13 cellular contexts compared by ENCODE assay signal in genomic region chr9:36147441-36148175, GRCh38. TPM values are rescaled to one million over a fixed set of nuclear protein-coding genes. Genes with fewer than 3 reads are reported as not detected.
A peak's percentile ranks its signal among the peaks of the same experiment; 100 is the strongest.
DNase-seq lines count a peak whose midpoint lies in the region; ATAC-seq lines count a peak whose summit lies in the region.
"Had no signal": no experiment of that assay in that cellular context is flagged by ENCODE, and none has a peak within 500 bp of the region (broad histone marks: within the 10 kb centered on the region; RNA-seq: fewer than 3 reads in every experiment).

No MANE protein-coding gene starts in this region.

- H3K27ac Mint-ChIP-seq in T-helper 2 cell treated with Interferon-gamma antibody and Interleukin-4, amounts not matched to agents 5 μg/mL and 100 μg/mL, for 36 hours: peak overlapping the region; percentile 65
- H3K27ac Mint-ChIP-seq in T-cell: peak overlapping the region; percentile 90 to 99
- H3K27ac Mint-ChIP-seq in immature natural killer cell: peak overlapping the region; percentile 73 to 99 (median 85)
- peak overlapping the region; percentile 98 for H3K27ac Mint-ChIP-seq in stimulated activated memory B cell treated with anti-CD40 and anti-IgM and Interleukin-4, amounts not matched to agents 10 μg/mL and 1 μg/mL and 100 μg/mL, for 72 hours

- POLR2A ChIA-PET in T-cell (lab: Charles Lee): interaction anchor here in 1 of 2 donors (0.5 kb wide), 1 partner anchor 205 kb away, joined by 5 read pairs; no protein-coding TSS in a partner anchor

- peaks cover 18% of the 10 kb centered on the region for H3K9me3 Mint-ChIP-seq in T-helper 2 cell treated with Interferon-gamma antibody and Interleukin-4, amounts not matched to agents 5 μg/mL and 100 μg/mL, for 36 hours
- peaks cover 6 to 13% (median 11%) of the 10 kb centered on the region in 3 donors for H3K9me3 Mint-ChIP-seq in T-cell
- H3K9me3 Mint-ChIP-seq in immature natural killer cell: peaks cover 0 to 3% (median 0%) of the 10 kb centered on the region in 6 donors
- peaks cover 6% of the 10 kb centered on the region for H3K9me3 Mint-ChIP-seq in stimulated activated memory B cell treated with anti-CD40 and anti-IgM and Interleukin-4, amounts not matched to agents 10 μg/mL and 1 μg/mL and 100 μg/mL, for 72 hours

- peak overlapping the region; percentile 46 for H3K4me3 Mint-ChIP-seq in T-helper 2 cell treated with Interferon-gamma antibody and Interleukin-4, amounts not matched to agents 5 μg/mL and 100 μg/mL, for 36 hours
- H3K4me3 Mint-ChIP-seq in T-cell (peak overlapping the region in 1 of 3 donors; percentile 19), immature natural killer cell (peak overlapping the region; percentile 46 to 71 (median 63))
- no peak overlapping the region for H3K4me3 Mint-ChIP-seq in stimulated activated memory B cell treated with anti-CD40 and anti-IgM and Interleukin-4, amounts not matched to agents 10 μg/mL and 1 μg/mL and 100 μg/mL, for 72 hours
- H3K4me3 Mint-ChIP-seq: H9 had no signal

- peaks cover 71% of the 10 kb centered on the region for H3K36me3 Mint-ChIP-seq in T-helper 2 cell treated with Interferon-gamma antibody and Interleukin-4, amounts not matched to agents 5 μg/mL and 100 μg/mL, for 36 hours (ENCODE audit: low read depth)
- H3K36me3 Mint-ChIP-seq in T-cell (peaks cover 21% of the 10 kb centered on the region), immature natural killer cell (peaks cover 23 to 46% (median 35%) of the 10 kb centered on the region in 3 donors)
- H3K36me3 Mint-ChIP-seq in stimulated activated memory B cell treated with anti-CD40 and anti-IgM and Interleukin-4, amounts not matched to agents 10 μg/mL and 1 μg/mL and 100 μg/mL, for 72 hours: peaks cover 22% of the 10 kb centered on the region

- CTCF ChIA-PET in T-cell (lab: Charles Lee): interaction anchor here (0.5 to 1.6 kb wide), 3 partner anchors 43 to 610 kb away, joined by 3 to 7 read pairs (median 7); partner anchors contain the start of gene CLTA (in 1 of the 2)

- no peak for DNase-seq in T-helper 2 cell treated with Interferon-gamma antibody and Interleukin-4, amounts not matched to agents 5 μg/mL and 100 μg/mL, for 36 hours (ENCODE audit: low spot score)
- DNase-seq in T-helper 2 cell (no peak), T-cell (no peak), immature natural killer cell (no peak), glomerular visceral epithelial cell (ENCODE audit: extremely low spot score) (no peak), AG20443 (ENCODE audit: low spot score) (no peak), mucosa of gallbladder (ENCODE audit: low spot score) (no peak)
- DNase-seq: H9; NCI-H2081 treated with DMSO at 0.1 percent for 48 hours; NK-92 treated with Interleukin-12 subunit alpha and Interleukin-12 subunit beta, amount 100 ng/mL, for 24 hours had no signal

- ATAC-seq in T-cell (replicated peaks in 1 of 4): no peak
- no peak for ATAC-seq in stimulated activated memory B cell treated with anti-CD40 and anti-IgM and Interleukin-4, amounts not matched to agents 10 μg/mL and 1 μg/mL and 100 μg/mL, for 72 hours

- no peaks in the 10 kb centered on the region for H3K27me3 Mint-ChIP-seq in T-helper 2 cell treated with Interferon-gamma antibody and Interleukin-4, amounts not matched to agents 5 μg/mL and 100 μg/mL, for 36 hours (ENCODE audit: low read depth)
- H3K27me3 Mint-ChIP-seq in T-cell (no peaks in the 10 kb centered on the region), immature natural killer cell (ENCODE audit: low read depth in 3 of 3) (peaks cover 16 to 20% (median 18%) of the 10 kb centered on the region in 3 donors)
- H3K27me3 Mint-ChIP-seq in stimulated activated memory B cell treated with anti-CD40 and anti-IgM and Interleukin-4, amounts not matched to agents 10 μg/mL and 1 μg/mL and 100 μg/mL, for 72 hours: no peaks in the 10 kb centered on the region

- H3K4me1 Mint-ChIP-seq in T-helper 2 cell treated with Interferon-gamma antibody and Interleukin-4, amounts not matched to agents 5 μg/mL and 100 μg/mL, for 36 hours (ENCODE audit: low read depth): peaks cover 79% of the 10 kb centered on the region
- H3K4me1 Mint-ChIP-seq in T-cell: peaks cover 77 to 95% (median 92%) of the 10 kb centered on the region in 3 donors
- peaks cover 93 to 99% of the 10 kb centered on the region in 2 donors for H3K4me1 Mint-ChIP-seq in immature natural killer cell
- H3K4me1 Mint-ChIP-seq in stimulated activated memory B cell treated with anti-CD40 and anti-IgM and Interleukin-4, amounts not matched to agents 10 μg/mL and 1 μg/mL and 100 μg/mL, for 72 hours: peaks cover 75% of the 10 kb centered on the region

RNA-seq across cellular contexts. Expression of gene GLIPR2, which starts 11.1 kb away (rescaled TPM):
- total RNA-seq in T-cell: 10 to 100 TPM; 25.6 to 37.8 (median 28.7) TPM
- 100 to 1,000 TPM; 327 to 486 (median 374) TPM for polyA plus RNA-seq in immature natural killer cell
- 17.0 TPM for total RNA-seq in mucosa of gallbladder

RNA-seq across cellular contexts. Expression of gene CCIN, which starts 21.6 kb away (rescaled TPM):
- total RNA-seq in T-cell: under 1 TPM in 3 of 5 donors, not detected in 2; 0.13 to 0.84 (median 0.68) TPM
- polyA plus RNA-seq in immature natural killer cell: under 1 TPM in 1 of 3 donors, not detected in 2; 0.43 TPM
- total RNA-seq in mucosa of gallbladder: 0.12 TPM
- total RNA-seq: H9, kidney epithelial cell, sciatic nerve had no signal

RNA-seq across cellular contexts. Expression of gene CLTA, which starts 43.1 kb away (rescaled TPM):
- total RNA-seq in T-cell: 10 to 100 TPM; 40.2 to 79.0 (median 70.0) TPM
- 100 to 1,000 TPM in 1 of 3 donors, 10 to 100 TPM in 2; 62.2 to 121 (median 89.0) TPM for polyA plus RNA-seq in immature natural killer cell
- 185 TPM for total RNA-seq in mucosa of gallbladder
